8 cellular contexts compared by ENCODE assay signal in the genomic region with DNA sequence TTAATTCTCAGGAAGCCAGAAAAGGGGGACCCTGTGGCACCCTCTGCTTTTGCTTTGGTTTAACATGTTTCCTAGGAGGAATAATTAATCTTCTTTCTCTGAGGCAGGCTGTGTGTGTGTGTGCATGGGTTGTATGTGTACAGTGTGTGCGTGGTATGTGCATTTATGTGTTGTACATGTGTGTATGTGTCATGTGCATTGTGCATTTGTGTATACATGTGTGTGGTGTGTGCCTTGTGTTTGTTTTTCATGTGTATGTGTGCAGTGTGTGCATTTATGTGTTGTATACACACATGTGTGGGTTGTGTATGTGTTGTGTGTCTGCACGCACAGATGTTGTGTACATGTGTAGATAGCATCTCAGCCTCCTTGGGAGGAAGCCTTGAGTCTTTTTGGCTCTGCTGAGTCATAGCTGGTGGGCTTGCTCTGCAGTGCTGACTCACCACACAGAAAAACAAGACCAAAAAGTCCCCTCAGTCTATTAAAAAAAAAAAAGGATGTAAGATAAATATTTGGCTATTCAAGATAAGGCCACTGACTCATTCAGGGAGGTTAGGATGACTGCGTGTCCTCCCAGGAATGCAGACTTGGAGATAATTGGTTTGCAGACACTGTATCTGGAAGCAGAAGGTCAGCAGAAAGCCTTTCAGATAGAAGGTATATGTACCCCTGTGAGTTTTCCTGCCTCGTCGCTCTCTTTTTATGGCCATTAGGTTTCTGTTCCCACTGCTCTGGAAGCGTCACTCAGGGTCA. TPM values are rescaled to one million over a fixed set of nuclear protein-coding genes. Genes with fewer than 3 reads are reported as not detected.
DNase-seq lines count a peak whose midpoint lies in the region; ATAC-seq and TF ChIP-seq lines count a peak whose summit lies in the region.

No MANE protein-coding gene starts in this region.

- CTCF ChIA-PET in GM10248 (lab: Yijun Ruan, JAX), result interaction anchor here (1.4 to 6.7 kb wide), 2 partner anchors 13 to 17 kb away, joined by 3 to 37 read pairs; no protein-coding TSS in a partner anchor

- TF ChIP-seq CTCF in GM10248 (IDR thresholded peaks at IDR 0.05; ENCODE audit: control extremely low read depth, extremely low read depth, low read depth, missing control alignments) (no peak), omental fat pad (IDR thresholded peaks at IDR 0.05) (no peak)

- ATAC-seq in HG03432 (IDR thresholded peaks at IDR 0.05; ENCODE audit: unreplicated experiment) (peak; percentile 74), esophagus mucosa (peak; percentile 15), omental fat pad (ENCODE audit: low FRiP score) (peak; percentile 82), HG02678 (IDR thresholded peaks at IDR 0.05; ENCODE audit: unreplicated experiment) (no peak)

- DNase-seq in GM10248 (ENCODE audit: extremely low spot score) (peak; percentile 56), UCSD-AML1 (lab: John Stamatoyannopoulos, UW; ENCODE audit: unreplicated experiment) (peak; percentile 56), omental fat pad (ENCODE audit: low spot score) (no peak), DMS79 treated with DMSO at 0.1 percent for 48 hours (lab: John Stamatoyannopoulos, UW) (no peak), NCI-H1105 (lab: John Stamatoyannopoulos, UW) (no peak)

- POLR2A ChIA-PET in GM10248 (lab: Yijun Ruan, JAX), result no interaction called here

RNA-seq across cellular contexts. Expression of a gene that starts 58.6 kb away (rescaled TPM):
- total RNA-seq in esophagus mucosa (12.9 TPM), omental fat pad (10 to 100 TPM in 1 of 4 donors, 1 to 10 TPM in 3; 2.3 to 27.6 (median 6.4) TPM)

Comparison
In these comparisons a context has a peak if more than half of its experiments do, and no peak if none do; other contexts are left out.
1. DNase-seq: peak in GM10248 (single experiment) and UCSD-AML1 (single experiment); none in omental fat pad (single experiment), DMS79 treated with DMSO at 0.1 percent for 48 hours (single experiment) and NCI-H1105 (single experiment).